8 cellular contexts compared by ENCODE assay signal in genomic region chr1:83931658-83932253, GRCh38.
DNase-seq lines count a peak whose midpoint lies in the region; ATAC-seq and TF ChIP-seq lines count a peak whose summit lies in the region.

No MANE protein-coding gene starts in this region.

- H3K4me1 Mint-ChIP-seq in activated CD8-positive, alpha-beta T cell treated with anti-CD3 and anti-CD28 coated beads for 36 hours (ENCODE audit: low read depth) = no peaks in the 10 kb centered on the region

- H3K27me3 Mint-ChIP-seq in activated CD8-positive, alpha-beta T cell treated with anti-CD3 and anti-CD28 coated beads for 36 hours = peaks cover 5% of the 10 kb centered on the region

- CTCF ChIA-PET in GM10248 (lab: Yijun Ruan, JAX) = interaction anchor here (0.7 to 3.4 kb wide), 14 partner anchors 8 to 840 kb away, joined by 3 to 44 read pairs (median 4); partner anchors contain the start of gene PRKACB
- CTCF ChIA-PET in activated CD8-positive, alpha-beta T cell treated with anti-CD3 and anti-CD28 coated beads for 36 hours (lab: Charles Lee) = interaction anchor here (0.7 to 4.1 kb wide), 17 partner anchors 8 to 502 kb away, joined by 3 to 35 read pairs (median 4); no protein-coding TSS in a partner anchor

- H3K4me3 Mint-ChIP-seq in activated CD8-positive, alpha-beta T cell treated with anti-CD3 and anti-CD28 coated beads for 36 hours = no peak overlapping the region

- DNase-seq in AG09309 (ENCODE audit: low read depth) (no peak), GM10248 (ENCODE audit: extremely low spot score) (peak; percentile 37), NCI-H2107 (lab: John Stamatoyannopoulos, UW) (peak; percentile 41), globus pallidus (ENCODE audit: low spot score) (peak; percentile 80), putamen (ENCODE audit: low spot score) (peak; percentile 76), HK-2 (ENCODE audit: unreplicated experiment) (no peak)
- peak; percentile 25 for DNase-seq in activated CD8-positive, alpha-beta T cell treated with anti-CD3 and anti-CD28 coated beads for 36 hours

- TF ChIP-seq CTCF in AG09309 (IDR thresholded peaks at IDR 0.05; ENCODE audit: control insufficient read depth, insufficient read depth, low read depth, low read length, missing control alignments) (peak; percentile 71), GM10248 (IDR thresholded peaks at IDR 0.05; ENCODE audit: control extremely low read depth, extremely low read depth, low read depth, missing control alignments) (peak; percentile 55)
- peak; percentile 75 for TF ChIP-seq CTCF in activated CD8-positive, alpha-beta T cell treated with anti-CD3 and anti-CD28 coated beads for 36 hours (IDR thresholded peaks at IDR 0.05)

- intact Hi-C loops in activated CD8-positive, alpha-beta T cell treated with anti-CD3 and anti-CD28 coated beads for 36 hours (cut with micrococcal nuclease) = loop anchor here (2.0 to 10.0 kb wide), 2 partner anchors 191 to 503 kb away; no protein-coding TSS in a partner anchor

- H3K36me3 Mint-ChIP-seq in activated CD8-positive, alpha-beta T cell treated with anti-CD3 and anti-CD28 coated beads for 36 hours (ENCODE audit: low read depth) = no peaks in the 10 kb centered on the region

- H3K4me3 ChIP-seq in AG09309 (ENCODE audit: control insufficient read depth, low read depth, low read length) = no peak overlapping the region

- peak; percentile 74 for ATAC-seq in HG02588 (IDR thresholded peaks at IDR 0.05; ENCODE audit: unreplicated experiment)
- peak; percentile 73 for ATAC-seq in activated CD8-positive, alpha-beta T cell treated with anti-CD3 and anti-CD28 coated beads for 36 hours

- H3K27ac Mint-ChIP-seq in activated CD8-positive, alpha-beta T cell treated with anti-CD3 and anti-CD28 coated beads for 36 hours = no peak overlapping the region

- no peaks in the 10 kb centered on the region for H3K9me3 Mint-ChIP-seq in activated CD8-positive, alpha-beta T cell treated with anti-CD3 and anti-CD28 coated beads for 36 hours

- POLR2A ChIA-PET in GM10248 (lab: Yijun Ruan, JAX) = no interaction called here
- POLR2A ChIA-PET in activated CD8-positive, alpha-beta T cell treated with anti-CD3 and anti-CD28 coated beads for 36 hours (lab: Charles Lee) = no interaction called here

Comparison
In these comparisons a context has a peak if more than half of its experiments do, and no peak if none do; other contexts are left out.
1. DNase-seq: peak in GM10248 (single experiment), NCI-H2107 (single experiment), activated CD8-positive, alpha-beta T cell treated with anti-CD3 and anti-CD28 coated beads for 36 hours (single experiment), globus pallidus (single experiment) and putamen (single experiment); none in AG09309 (single experiment) and HK-2 (single experiment).
2. Peak in every context shown above with its lines, with median percentiles within 50 percentile points of each other: CTCF ChIP-seq.